8 cellular contexts compared by ENCODE assay signal in the genomic region with DNA sequence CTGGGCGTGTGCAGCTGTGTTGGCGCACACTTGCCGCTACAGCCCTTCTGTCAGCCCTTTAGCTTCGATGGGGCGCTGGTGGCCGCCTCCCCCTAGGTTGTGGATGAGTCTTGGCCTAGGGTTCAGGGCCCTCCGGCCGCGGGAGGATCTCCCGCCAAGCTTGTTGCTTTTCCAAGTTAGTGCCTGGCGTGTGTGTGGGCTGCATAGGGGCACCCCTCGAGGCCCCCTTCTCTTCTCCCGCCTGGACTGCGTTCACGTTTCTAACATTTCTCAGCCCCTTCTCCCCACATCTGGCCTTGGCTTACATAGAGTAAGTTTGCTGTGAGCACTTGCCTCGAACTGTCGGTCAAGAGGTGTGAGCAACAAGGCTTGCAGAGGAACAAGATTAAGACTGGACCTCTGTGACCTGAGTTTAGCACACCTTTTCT. TPM values are rescaled to one million over a fixed set of nuclear protein-coding genes. Genes with fewer than 3 reads are reported as not detected.
DNase-seq lines count a peak whose midpoint lies in the region; ATAC-seq and TF ChIP-seq lines count a peak whose summit lies in the region.

No MANE protein-coding gene starts in this region.

- H3K4me3 Mint-ChIP-seq in T-helper 17 cell = peak overlapping the region; percentile 90

- H3K36me3 Mint-ChIP-seq in T-helper 17 cell (ENCODE audit: low read depth) = peaks cover 2% of the 10 kb centered on the region

- peak overlapping the region; percentile 99 for H3K4me3 ChIP-seq in GM12875 (ENCODE audit: low read depth, low read length)
- peak overlapping the region; percentile 67 to 79 for H3K4me3 ChIP-seq in gastroesophageal sphincter
- peak overlapping the region; percentile 91 for H3K4me3 ChIP-seq in skeletal muscle cell (ENCODE audit: low read depth, low read length)

- no peaks in the 10 kb centered on the region for H3K9me3 ChIP-seq in T-helper 17 cell (ENCODE audit: control insufficient read depth, low read length, poor library complexity, severe bottlenecking)
- H3K9me3 ChIP-seq in gastroesophageal sphincter = no peaks in the 10 kb centered on the region

- H3K27ac ChIP-seq in gastroesophageal sphincter = peak overlapping the region; percentile 93 to 98 (median 98)

- TF ChIP-seq CTCF in GM12875 (IDR thresholded peaks at IDR 0.05; ENCODE audit: borderline replicate concordance, insufficient read depth, low read depth, low read length) (no peak), gastroesophageal sphincter (IDR thresholded peaks at IDR 0.05) (no peak)

- H3K4me1 ChIP-seq in gastroesophageal sphincter = peaks cover 2 to 58% (median 4%) of the 10 kb centered on the region in 3 donors

- no peaks in the 10 kb centered on the region for H3K27me3 Mint-ChIP-seq in T-helper 17 cell

- TF ChIP-seq POLR2A in gastroesophageal sphincter (IDR thresholded peaks at IDR 0.05) = no peak

- ATAC-seq in T-helper 17 cell (no peak), gastroesophageal sphincter (no peak), HG03159 (IDR thresholded peaks at IDR 0.05; ENCODE audit: unreplicated experiment) (no peak), HG03175 (IDR thresholded peaks at IDR 0.05; ENCODE audit: unreplicated experiment) (no peak), GM19455 (IDR thresholded peaks at IDR 0.05; ENCODE audit: unreplicated experiment) (no peak)

- 0 to 20% methylated on average over 5 to 10 of the region's 17 CpGs for WGBS in gastroesophageal sphincter (ENCODE audit: low coverage in 1 of 2), 2 donors

- H3K27ac Mint-ChIP-seq in T-helper 17 cell = peak overlapping the region; percentile 93

- no peak for TF ChIP-seq EP300 in gastroesophageal sphincter (IDR thresholded peaks at IDR 0.05)

- DNase-seq in T-helper 17 cell (no peak), skeletal muscle cell (ENCODE audit: low read depth) (no peak), NCI-H345 (lab: John Stamatoyannopoulos, UW) (no peak)

- peaks cover 28% of the 10 kb centered on the region for H3K4me1 Mint-ChIP-seq in T-helper 17 cell

- H3K27me3 ChIP-seq in gastroesophageal sphincter = no peaks in the 10 kb centered on the region

- H3K36me3 ChIP-seq in gastroesophageal sphincter = no peaks in the 10 kb centered on the region

RNA-seq across cellular contexts. Expression of a gene that starts 0.4 kb away (rescaled TPM):
- 10 to 100 TPM; 24.4 to 26.5 TPM for total RNA-seq in T-helper 17 cell
- total RNA-seq in gastroesophageal sphincter = 10 to 100 TPM; 38.5 to 63.5 (median 42.1) TPM

RNA-seq across cellular contexts. Expression of a gene that starts 33.5 kb away (rescaled TPM):
- total RNA-seq in T-helper 17 cell (10 to 100 TPM; 13.5 to 13.8 TPM), gastroesophageal sphincter (10 to 100 TPM; 21.7 to 26.3 (median 24.1) TPM)

RNA-seq across cellular contexts. Expression of a gene that starts 54.4 kb away (rescaled TPM):
- total RNA-seq in T-helper 17 cell (10 to 100 TPM; 10.5 to 10.8 TPM), gastroesophageal sphincter (1 to 10 TPM; 6.3 to 9.6 (median 7.9) TPM)
